In the genomic region with DNA sequence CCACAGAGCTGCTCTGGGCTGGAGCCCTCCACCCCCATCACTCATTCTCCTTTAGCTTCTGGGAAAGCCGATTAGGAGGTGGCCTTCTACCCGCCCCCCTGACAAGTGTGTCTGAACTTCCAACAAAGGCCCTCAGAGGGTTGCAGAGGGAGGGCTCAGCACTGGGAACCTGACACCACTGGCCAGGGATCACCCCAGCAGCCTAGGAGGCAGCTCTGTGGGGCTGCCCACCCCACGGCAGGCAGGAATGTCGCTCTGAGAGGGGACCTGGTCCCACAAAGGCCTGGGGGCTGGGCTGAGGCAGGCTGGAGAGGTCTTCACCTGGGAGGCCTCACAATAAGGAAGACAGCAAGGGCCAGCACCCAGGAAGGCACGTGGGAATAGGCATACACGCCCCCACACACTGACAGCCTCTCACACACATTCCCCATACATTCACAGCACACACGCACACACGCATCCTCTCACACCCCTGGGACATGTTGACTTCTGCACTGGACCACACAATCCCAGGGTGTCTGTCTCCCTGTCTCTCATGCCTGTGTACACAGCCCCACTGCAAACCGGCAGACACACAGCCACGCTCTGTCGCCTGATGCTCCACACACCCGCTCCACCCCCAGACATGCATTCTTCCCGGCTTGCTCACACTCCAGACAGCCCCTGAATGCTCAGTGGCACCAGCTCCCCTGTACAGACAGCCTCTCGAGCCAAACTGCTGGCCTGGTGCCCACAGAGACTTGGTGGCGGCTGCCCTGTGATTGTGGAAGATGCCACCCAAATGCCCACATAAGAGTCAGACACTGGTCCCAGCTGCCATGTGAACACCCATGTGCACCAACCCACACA, we compare ENCODE assay signal across 10 cellular contexts. TPM values are rescaled to one million over a fixed set of nuclear protein-coding genes. Genes with fewer than 3 reads are reported as not detected.
A peak's percentile ranks its signal among the peaks of the same experiment; 100 is the strongest.
DNase-seq lines count a peak whose midpoint lies in the region; ATAC-seq and TF ChIP-seq lines count a peak whose summit lies in the region.
"Had no signal": no experiment of that assay in that cellular context is flagged by ENCODE, and none has a peak within 500 bp of the region (broad histone marks: within the 10 kb centered on the region; RNA-seq: fewer than 3 reads in every experiment).

No MANE protein-coding gene starts in this region.

- H2BK15ac ChIP-seq in neuronal stem cell (ENCODE audit: low read length): peak overlapping the region; percentile 64

- H3K4me1 ChIP-seq in neuronal stem cell (ENCODE audit: control insufficient read depth in 2 of 2, insufficient read depth in 1 of 2, low read depth in 1 of 2, low read length in 2 of 2): peaks cover 8 to 56% of the 10 kb centered on the region in 2 donors
- H3K4me1 ChIP-seq in tibial nerve: peaks cover 0 to 12% (median 0%) of the 10 kb centered on the region in 4 donors
- H3K4me1 ChIP-seq: colonic mucosa had no signal

- peak overlapping the region; percentile 46 for H4K91ac ChIP-seq in neuronal stem cell (ENCODE audit: low read depth, low read length, poor library complexity)

- H3K27ac Mint-ChIP-seq in chondrocyte (ENCODE audit: unreplicated experiment): peak overlapping the region; percentile 91
- H3K27ac Mint-ChIP-seq in activated T-cell treated with anti-CD3 and anti-CD28 coated beads, Interleukin-2, amount 50 U/mL, for 72 hours: no peak overlapping the region

- peaks cover 0 to 91% (median 28%) of the 10 kb centered on the region in 3 experiments for H3K27me3 ChIP-seq in neuronal stem cell (ENCODE audit: control insufficient read depth in 3 of 3, insufficient read depth in 3 of 3, low read depth in 1 of 3, low read length in 3 of 3)
- peaks cover 0 to 26% of the 10 kb centered on the region in 2 donors for H3K27me3 ChIP-seq in tibial nerve
- H3K27me3 ChIP-seq: colonic mucosa had no signal

- peak overlapping the region; percentile 11 for H3K4me3 Mint-ChIP-seq in chondrocyte (ENCODE audit: unreplicated experiment)
- no peak overlapping the region for H3K4me3 Mint-ChIP-seq in activated T-cell treated with anti-CD3 and anti-CD28 coated beads, Interleukin-2, amount 50 U/mL, for 72 hours

- H3K79me1 ChIP-seq in neuronal stem cell (ENCODE audit: low read depth, low read length): no peaks in the 10 kb centered on the region

- no peaks in the 10 kb centered on the region for H3K36me3 Mint-ChIP-seq in chondrocyte (ENCODE audit: low read depth)
- H3K36me3 Mint-ChIP-seq in activated T-cell treated with anti-CD3 and anti-CD28 coated beads, Interleukin-2, amount 50 U/mL, for 72 hours (ENCODE audit: insufficient read depth in 2 of 2): no peaks in the 10 kb centered on the region

- ATAC-seq in activated T-cell treated with anti-CD3 and anti-CD28 coated beads, Interleukin-2, amount 50 U/mL, for 72 hours (replicated peaks in 1 of 2): no peak
- ATAC-seq in GM19023 (IDR thresholded peaks at IDR 0.05; ENCODE audit: unreplicated experiment) (no peak), GM21576 (IDR thresholded peaks at IDR 0.05; ENCODE audit: unreplicated experiment) (no peak)

- peak overlapping the region; percentile 83 for H3K9ac ChIP-seq in neuronal stem cell (ENCODE audit: low read depth, low read length, poor library complexity)

- peak overlapping the region; percentile 14 for H2AFZ ChIP-seq in neuronal stem cell (ENCODE audit: low read length)

- peak overlapping the region; percentile 38 for H3K4me2 ChIP-seq in neuronal stem cell (ENCODE audit: insufficient read depth, low read length, poor library complexity, severe bottlenecking)

- no peaks in the 10 kb centered on the region for H3K36me3 ChIP-seq in neuronal stem cell (replicated peaks in 1 of 2; ENCODE audit: control insufficient read depth in 2 of 2, insufficient read depth in 2 of 2, low read length in 2 of 2)
- no peaks in the 10 kb centered on the region for H3K36me3 ChIP-seq in tibial nerve
- H3K36me3 ChIP-seq: colonic mucosa had no signal

- peak overlapping the region; percentile 76 for H2BK12ac ChIP-seq in neuronal stem cell (ENCODE audit: low read length)

- no CpG with 5 or more reads among the region's 15 CpGs for WGBS in neuronal stem cell (ENCODE audit: extremely low coverage in 2 of 2, insufficient read length in 2 of 2, insufficient replicate concordance in 1 of 2), 2 donors
- 31 to 43% methylated on average over 11 to 14 of the region's 15 CpGs for WGBS in tibial nerve, 2 donors

- H2BK5ac ChIP-seq in neuronal stem cell (ENCODE audit: low read length): peak overlapping the region; percentile 30

- no peaks in the 10 kb centered on the region for H3K9me3 Mint-ChIP-seq in chondrocyte (ENCODE audit: low read depth)
- no peaks in the 10 kb centered on the region for H3K9me3 Mint-ChIP-seq in activated T-cell treated with anti-CD3 and anti-CD28 coated beads, Interleukin-2, amount 50 U/mL, for 72 hours

- H3K4me3 ChIP-seq in neuronal stem cell (ENCODE audit: low read length in 2 of 2) (no peak overlapping the region), tibial nerve (no peak overlapping the region)
- H3K4me3 ChIP-seq: colonic mucosa had no signal

- no peaks in the 10 kb centered on the region for H3K9me3 ChIP-seq in neuronal stem cell (replicated peaks in 1 of 2; ENCODE audit: control insufficient read depth in 2 of 2, insufficient read depth in 1 of 2, low read depth in 1 of 2, low read length in 2 of 2)
- H3K9me3 ChIP-seq in tibial nerve: no peaks in the 10 kb centered on the region
- H3K9me3 ChIP-seq: colonic mucosa had no signal

- peaks cover 51% of the 10 kb centered on the region for H3K4me1 Mint-ChIP-seq in chondrocyte (ENCODE audit: low read depth)
- peaks cover 22% of the 10 kb centered on the region for H3K4me1 Mint-ChIP-seq in activated T-cell treated with anti-CD3 and anti-CD28 coated beads, Interleukin-2, amount 50 U/mL, for 72 hours (ENCODE audit: low read depth)

- no peak for TF ChIP-seq CTCF in chondrocyte (IDR thresholded peaks at IDR 0.05)
- TF ChIP-seq CTCF in tibial nerve (IDR thresholded peaks at IDR 0.05): no peak

- peak overlapping the region; percentile 59 for H3K23ac ChIP-seq in neuronal stem cell (ENCODE audit: low read depth, low read length, poor library complexity)

- H3K27me3 Mint-ChIP-seq in chondrocyte (ENCODE audit: low read depth): peaks cover 8% of the 10 kb centered on the region
- peaks cover 38% of the 10 kb centered on the region for H3K27me3 Mint-ChIP-seq in activated T-cell treated with anti-CD3 and anti-CD28 coated beads, Interleukin-2, amount 50 U/mL, for 72 hours (ENCODE audit: low read depth)

- peak overlapping the region; percentile 20 for H4K8ac ChIP-seq in neuronal stem cell (ENCODE audit: low read depth, low read length)

- DNase-seq in EH (ENCODE audit: low read depth) (peak; percentile 92), NCI-H2029 (lab: John Stamatoyannopoulos, UW) (peak; percentile 50), chondrocyte (ENCODE audit: low spot score) (peak; percentile 95), neuronal stem cell (ENCODE audit: low spot score) (peak; percentile 82), tibial nerve (ENCODE audit: low spot score in 2 of 2) (no peak)
- DNase-seq in activated T-cell treated with anti-CD3 and anti-CD28 coated beads, Interleukin-2, amount 50 U/mL, for 72 hours: no peak
- DNase-seq: activated CD4-positive, alpha-beta T cell treated with anti-CD3 and anti-CD28 coated beads, Interleukin-2, amount 50 U/mL, for 1 hour; colonic mucosa had no signal

- peak overlapping the region; percentile 40 for H2AK5ac ChIP-seq in neuronal stem cell (ENCODE audit: low read depth, low read length)

- TF ChIP-seq POLR2A in tibial nerve (IDR thresholded peaks at IDR 0.05): no peak

- no peak for TF ChIP-seq EP300 in tibial nerve (IDR thresholded peaks at IDR 0.05)

- H3K18ac ChIP-seq in neuronal stem cell (ENCODE audit: low read length): peak overlapping the region; percentile 53

- no peak overlapping the region for H3K14ac ChIP-seq in neuronal stem cell (ENCODE audit: low read length)

- peak overlapping the region; percentile 2 for H3K27ac ChIP-seq in neuronal stem cell (replicated peaks; ENCODE audit: low read length)
- no peak overlapping the region for H3K27ac ChIP-seq in tibial nerve
- H3K27ac ChIP-seq: colonic mucosa had no signal

- H3K4ac ChIP-seq in neuronal stem cell (ENCODE audit: low read length): peak overlapping the region; percentile 24

- no peak overlapping the region for H2BK120ac ChIP-seq in neuronal stem cell (ENCODE audit: low read depth, low read length)

RNA-seq across cellular contexts. Expression of gene DMBX1, which starts 30.7 kb away (rescaled TPM):
- total RNA-seq in chondrocyte (not detected in 3 replicates), tibial nerve (not detected)
- 0.15 TPM for polyA plus RNA-seq in neuronal stem cell (2013, experiment 1 of 2)
- polyA plus RNA-seq in neuronal stem cell (2013, experiment 2 of 2): 0.18 TPM
- under 1 TPM in 1 of 2 donors, not detected in 1; 0.37 TPM for total RNA-seq in activated T-cell treated with anti-CD3 and anti-CD28 coated beads, Interleukin-2, amount 50 U/mL, for 72 hours
- total RNA-seq: colonic mucosa had no signal

RNA-seq across cellular contexts. Expression of gene KNCN, which starts 31.2 kb away (rescaled TPM):
- not detected in 3 replicates for total RNA-seq in chondrocyte
- not detected for polyA plus RNA-seq in neuronal stem cell (2013, experiment 1 of 2)
- polyA plus RNA-seq in neuronal stem cell (2013, experiment 2 of 2): not detected
- total RNA-seq in activated T-cell treated with anti-CD3 and anti-CD28 coated beads, Interleukin-2, amount 50 U/mL, for 72 hours: not detected
- not detected for total RNA-seq in tibial nerve
- total RNA-seq: colonic mucosa had no signal

Comparison
In these comparisons a context has a peak if more than half of its experiments do, and no peak if none do; other contexts are left out.
1. DNase-seq: peak in EH (single experiment), NCI-H2029 (single experiment), chondrocyte (single experiment) and neuronal stem cell (single experiment); none in activated T-cell treated with anti-CD3 and anti-CD28 coated beads, Interleukin-2, amount 50 U/mL, for 72 hours (0 of 2) and tibial nerve (0 of 2).